Comparison of ENCODE assay signal across 13 cellular contexts in genomic region chr18:76720683-76721082, GRCh38.
DNase-seq lines count a peak whose midpoint lies in the region; ATAC-seq, FAIRE-seq and TF ChIP-seq lines count a peak whose summit lies in the region.
"Had no signal": no experiment of that assay in that cellular context is flagged by ENCODE, and none has a peak within 500 bp of the region (broad histone marks: within the 10 kb centered on the region; RNA-seq: fewer than 3 reads in every experiment).

No MANE protein-coding gene starts in this region.

- peaks cover 33% of the 10 kb centered on the region for H3K4me1 Mint-ChIP-seq in stimulated activated naive CD8-positive, alpha-beta T cell treated with anti-CD3 and anti-CD28 coated beads, Interleukin-15, Interleukin-2, amounts not matched to agents 100 ng/mL and 50 ng/mL, for 24 hours (ENCODE audit: low read depth)

- H3K27me3 Mint-ChIP-seq in stimulated activated naive CD8-positive, alpha-beta T cell treated with anti-CD3 and anti-CD28 coated beads, Interleukin-15, Interleukin-2, amounts not matched to agents 100 ng/mL and 50 ng/mL, for 24 hours: peaks cover 16% of the 10 kb centered on the region

- no peak overlapping the region for H3K27ac Mint-ChIP-seq in stimulated activated naive CD8-positive, alpha-beta T cell treated with anti-CD3 and anti-CD28 coated beads, Interleukin-15, Interleukin-2, amounts not matched to agents 100 ng/mL and 50 ng/mL, for 24 hours

- peak overlapping the region; percentile 35 for H3K4me3 Mint-ChIP-seq in stimulated activated naive CD8-positive, alpha-beta T cell treated with anti-CD3 and anti-CD28 coated beads, Interleukin-15, Interleukin-2, amounts not matched to agents 100 ng/mL and 50 ng/mL, for 24 hours

- no peak for FAIRE-seq in GM19239 (lab: Jason Lieb, UNC)
- FAIRE-seq: GM12891 had no signal

- TF ChIP-seq CTCF in choroid plexus epithelial cell (conservative IDR thresholded peaks at IDR 0.05; ENCODE audit: low read depth, low read length): no peak

- DNase-seq in stimulated activated naive CD8-positive, alpha-beta T cell treated with anti-CD3 and anti-CD28 coated beads, Interleukin-15, Interleukin-2, amounts not matched to agents 100 U/mL and 50 U/mL, for 24 hours: no peak
- DNase-seq in NOMO-1 treated with dmso at 0.1 percent for 144 hours (lab: John Stamatoyannopoulos, UW; ENCODE audit: unreplicated experiment) (peak; percentile 14), choroid plexus epithelial cell (ENCODE audit: low read depth) (peak; percentile 18), NK-92 (lab: John Stamatoyannopoulos, UW; ENCODE audit: unreplicated experiment) (no peak), anterior cingulate cortex (lab: John Stamatoyannopoulos, UW) (no peak), GM19239 (ENCODE audit: insufficient read length, low spot score) (no peak), mesenteric fat pad (ENCODE audit: low spot score) (no peak)
- DNase-seq: left ventricle myocardium superior, NCI-H2081, Right ventricle myocardium superior, thyroid gland had no signal

- no peaks in the 10 kb centered on the region for H3K36me3 Mint-ChIP-seq in stimulated activated naive CD8-positive, alpha-beta T cell treated with anti-CD3 and anti-CD28 coated beads, Interleukin-15, Interleukin-2, amounts not matched to agents 100 ng/mL and 50 ng/mL, for 24 hours (ENCODE audit: low read depth)

- no peak overlapping the region for H3K4me3 ChIP-seq in choroid plexus epithelial cell (ENCODE audit: low read depth, low read length)
- H3K4me3 ChIP-seq: thyroid gland had no signal

- no peaks in the 10 kb centered on the region for H3K9me3 Mint-ChIP-seq in stimulated activated naive CD8-positive, alpha-beta T cell treated with anti-CD3 and anti-CD28 coated beads, Interleukin-15, Interleukin-2, amounts not matched to agents 100 ng/mL and 50 ng/mL, for 24 hours

- ATAC-seq in stimulated activated naive CD8-positive, alpha-beta T cell treated with anti-CD3 and anti-CD28 coated beads, Interleukin-15, Interleukin-2, amounts not matched to agents 100 U/mL and 50 U/mL, for 24 hours: no peak
- ATAC-seq: left ventricle myocardium superior had no signal

Comparison
In these comparisons a context has a peak if more than half of its experiments do, and no peak if none do; other contexts are left out.
1. DNase-seq: peak in NOMO-1 treated with dmso at 0.1 percent for 144 hours (single experiment) and choroid plexus epithelial cell (single experiment); none in stimulated activated naive CD8-positive, alpha-beta T cell treated with anti-CD3 and anti-CD28 coated beads, Interleukin-15, Interleukin-2, amounts not matched to agents 100 U/mL and 50 U/mL, for 24 hours (single experiment), NK-92 (single experiment), anterior cingulate cortex (0 of 58), GM19239 (single experiment) and mesenteric fat pad (single experiment).